ENCODE assay signal across 17 cellular contexts in the genomic region with DNA sequence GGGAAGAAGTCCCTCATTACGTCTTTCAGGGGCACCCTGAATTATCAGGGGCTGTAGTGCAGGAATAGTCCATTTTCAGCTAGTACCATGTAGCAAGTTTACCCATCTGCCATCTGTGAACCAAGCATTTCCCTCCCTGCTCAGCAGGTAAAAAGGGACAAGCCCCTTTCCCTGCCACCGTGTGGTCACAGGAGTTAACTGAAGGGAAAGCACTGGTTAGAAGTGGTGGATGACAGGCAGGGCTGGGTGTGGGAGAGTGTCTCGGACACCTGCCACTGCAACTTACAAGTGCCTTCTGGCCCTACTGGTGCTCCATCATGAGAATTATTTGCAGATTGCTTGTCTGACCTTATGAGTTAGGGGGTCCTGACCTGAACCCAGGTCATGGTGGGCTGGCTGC. TPM values are rescaled to one million over a fixed set of nuclear protein-coding genes. Genes with fewer than 3 reads are reported as not detected.
A peak's percentile ranks its signal among the peaks of the same experiment; 100 is the strongest.
DNase-seq lines count a peak whose midpoint lies in the region; ATAC-seq lines count a peak whose summit lies in the region.
"Had no signal": no experiment of that assay in that cellular context is flagged by ENCODE, and none has a peak within 500 bp of the region (broad histone marks: within the 10 kb centered on the region; RNA-seq: fewer than 3 reads in every experiment).

No MANE protein-coding gene starts in this region.

- no peak overlapping the region for H2BK120ac ChIP-seq in neuronal stem cell (ENCODE audit: low read depth, low read length)

- no peak overlapping the region for H3K4ac ChIP-seq in neuronal stem cell (ENCODE audit: low read length)

- no peaks in the 10 kb centered on the region for H3K36me3 ChIP-seq in neuronal stem cell (replicated peaks in 1 of 2; ENCODE audit: control insufficient read depth in 2 of 2, insufficient read depth in 2 of 2, low read length in 2 of 2)
- H3K36me3 ChIP-seq: esophagus squamous epithelium had no signal

- no peaks in the 10 kb centered on the region for H3K9me3 Mint-ChIP-seq in activated CD4-positive, alpha-beta T cell treated with anti-CD3 and anti-CD28 coated beads, Interleukin-2, amount 10 ng/mL, durations not matched to agents 7 days and 5 days
- no peaks in the 10 kb centered on the region for H3K9me3 Mint-ChIP-seq in stimulated activated effector memory CD8-positive, alpha-beta T cell treated with anti-CD3 and anti-CD28 coated beads, Interleukin-12 subunit alpha, Interleukin-12 subunit beta, amount 100 ng/mL, for 72 hours
- H3K9me3 Mint-ChIP-seq: activated naive CD8-positive, alpha-beta T cell treated with anti-CD3 and anti-CD28 coated beads, Interleukin-2, amount 10 ng/mL, durations not matched to agents 7 days and 5 days had no signal

- H3K27ac ChIP-seq in neuronal stem cell (replicated peaks; ENCODE audit: low read length), result no peak overlapping the region
- H3K27ac ChIP-seq: esophagus squamous epithelium, testis had no signal

- no peaks in the 10 kb centered on the region for H3K79me1 ChIP-seq in neuronal stem cell (ENCODE audit: low read depth, low read length)

- no peak overlapping the region for H3K18ac ChIP-seq in neuronal stem cell (ENCODE audit: low read length)

- H2AK5ac ChIP-seq in neuronal stem cell (ENCODE audit: low read depth, low read length), result no peak overlapping the region

- CTCF ChIA-PET in activated CD4-positive, alpha-beta T cell treated with anti-CD3 and anti-CD28 coated beads, Interleukin-2, amount 10 ng/mL, durations not matched to agents 7 days and 5 days (lab: Charles Lee), result no interaction called here

- no peak overlapping the region for H2AFZ ChIP-seq in neuronal stem cell (ENCODE audit: low read length)

- H3K4me3 Mint-ChIP-seq in activated CD4-positive, alpha-beta T cell treated with anti-CD3 and anti-CD28 coated beads, Interleukin-2, amount 10 ng/mL, durations not matched to agents 7 days and 5 days, result no peak overlapping the region
- H3K4me3 Mint-ChIP-seq in stimulated activated effector memory CD8-positive, alpha-beta T cell treated with anti-CD3 and anti-CD28 coated beads, Interleukin-12 subunit alpha, Interleukin-12 subunit beta, amount 100 ng/mL, for 72 hours, result no peak overlapping the region
- H3K4me3 Mint-ChIP-seq: activated naive CD8-positive, alpha-beta T cell treated with anti-CD3 and anti-CD28 coated beads, Interleukin-2, amount 10 ng/mL, durations not matched to agents 7 days and 5 days had no signal

- H3K14ac ChIP-seq in neuronal stem cell (ENCODE audit: low read length), result no peak overlapping the region

- H3K4me2 ChIP-seq in neuronal stem cell (ENCODE audit: insufficient read depth, low read length, poor library complexity, severe bottlenecking), result no peak overlapping the region
- H3K4me2 ChIP-seq: A549 had no signal

- ATAC-seq in GM21360 (IDR thresholded peaks at IDR 0.05; ENCODE audit: unreplicated experiment), result no peak
- ATAC-seq in stimulated activated effector memory CD8-positive, alpha-beta T cell treated with anti-CD3 and anti-CD28 coated beads, Interleukin-12 subunit alpha, Interleukin-12 subunit beta, amount 100 ng/mL, for 72 hours, result no peak
- ATAC-seq: A549, GM12878 had no signal

- no peak overlapping the region for H3K9ac ChIP-seq in neuronal stem cell (ENCODE audit: low read depth, low read length, poor library complexity)

- H3K23ac ChIP-seq in neuronal stem cell (ENCODE audit: low read depth, low read length, poor library complexity), result no peak overlapping the region

- no peak overlapping the region for H4K8ac ChIP-seq in neuronal stem cell (ENCODE audit: low read depth, low read length)

- no CpG with 5 or more reads among the region's 3 CpGs for whole genome bisulfite sequencing in neuronal stem cell (ENCODE audit: extremely low coverage in 2 of 2, insufficient read length in 2 of 2, insufficient replicate concordance in 1 of 2), 2 donors

- H3K36me3 Mint-ChIP-seq in activated CD4-positive, alpha-beta T cell treated with anti-CD3 and anti-CD28 coated beads, Interleukin-2, amount 10 ng/mL, durations not matched to agents 7 days and 5 days (ENCODE audit: low read depth), result no peaks in the 10 kb centered on the region
- no peaks in the 10 kb centered on the region for H3K36me3 Mint-ChIP-seq in stimulated activated effector memory CD8-positive, alpha-beta T cell treated with anti-CD3 and anti-CD28 coated beads, Interleukin-12 subunit alpha, Interleukin-12 subunit beta, amount 100 ng/mL, for 72 hours
- H3K36me3 Mint-ChIP-seq: activated naive CD8-positive, alpha-beta T cell treated with anti-CD3 and anti-CD28 coated beads, Interleukin-2, amount 10 ng/mL, durations not matched to agents 7 days and 5 days had no signal

- H3K4me1 ChIP-seq in neuronal stem cell (ENCODE audit: control insufficient read depth in 2 of 2, insufficient read depth in 1 of 2, low read depth in 1 of 2, low read length in 2 of 2), result no peaks in the 10 kb centered on the region
- H3K4me1 ChIP-seq: esophagus squamous epithelium, testis had no signal

- no peak overlapping the region for H3K4me3 ChIP-seq in neuronal stem cell (ENCODE audit: low read length in 2 of 2)
- H3K4me3 ChIP-seq: A549, esophagus squamous epithelium, GM12878, testis had no signal

- H3K4me1 Mint-ChIP-seq in activated CD4-positive, alpha-beta T cell treated with anti-CD3 and anti-CD28 coated beads, Interleukin-2, amount 10 ng/mL, durations not matched to agents 7 days and 5 days, result no peaks in the 10 kb centered on the region
- H3K4me1 Mint-ChIP-seq in stimulated activated effector memory CD8-positive, alpha-beta T cell treated with anti-CD3 and anti-CD28 coated beads, Interleukin-12 subunit alpha, Interleukin-12 subunit beta, amount 100 ng/mL, for 72 hours, result no peaks in the 10 kb centered on the region
- H3K4me1 Mint-ChIP-seq: activated naive CD8-positive, alpha-beta T cell treated with anti-CD3 and anti-CD28 coated beads, Interleukin-2, amount 10 ng/mL, durations not matched to agents 7 days and 5 days had no signal

- H2BK15ac ChIP-seq in neuronal stem cell (ENCODE audit: low read length), result no peak overlapping the region

- H3K27ac Mint-ChIP-seq in activated CD4-positive, alpha-beta T cell treated with anti-CD3 and anti-CD28 coated beads, Interleukin-2, amount 10 ng/mL, durations not matched to agents 7 days and 5 days, result no peak overlapping the region
- no peak overlapping the region for H3K27ac Mint-ChIP-seq in stimulated activated effector memory CD8-positive, alpha-beta T cell treated with anti-CD3 and anti-CD28 coated beads, Interleukin-12 subunit alpha, Interleukin-12 subunit beta, amount 100 ng/mL, for 72 hours
- H3K27ac Mint-ChIP-seq: activated naive CD8-positive, alpha-beta T cell treated with anti-CD3 and anti-CD28 coated beads, Interleukin-2, amount 10 ng/mL, durations not matched to agents 7 days and 5 days had no signal

- H2BK12ac ChIP-seq in neuronal stem cell (ENCODE audit: low read length), result no peak overlapping the region

- H4K91ac ChIP-seq in neuronal stem cell (ENCODE audit: low read depth, low read length, poor library complexity), result peak overlapping the region; percentile 6

- DNase-seq in DMS153 (lab: John Stamatoyannopoulos, UW), result peak; percentile 66
- no peak for DNase-seq in DMS153 treated with DMSO at 0.1 percent for 48 hours (lab: John Stamatoyannopoulos, UW; ENCODE audit: unreplicated experiment)
- peak; percentile 64 for DNase-seq in NCI-H2029 (lab: John Stamatoyannopoulos, UW)
- DNase-seq in SK-N-DZ (ENCODE audit: low spot score), result peak; percentile 29
- no peak for DNase-seq in neuronal stem cell (ENCODE audit: low spot score)
- DNase-seq in activated CD4-positive, alpha-beta T cell treated with anti-CD3 and anti-CD28 coated beads, Interleukin-2, amount 10 ng/mL, durations not matched to agents 7 days and 5 days, result no peak
- DNase-seq in stimulated activated effector memory CD8-positive, alpha-beta T cell treated with anti-CD3 and anti-CD28 coated beads, Interleukin-12 subunit alpha, Interleukin-12 subunit beta, amount 100 ng/mL, for 72 hours (ENCODE audit: low spot score in 2 of 2), result no peak
- DNase-seq: activated CD8-positive, alpha-beta memory T cell treated with anti-CD3 and anti-CD28 coated beads, Interleukin-2, amount 50 U/mL, for 48 hours; activated naive CD8-positive, alpha-beta T cell treated with anti-CD3 and anti-CD28 coated beads, Interleukin-2, amount 10 ng/mL, durations not matched to agents 7 days and 5 days; esophagus squamous epithelium; Kasumi-1; mammary epithelial cell; occipital lobe; testis had no signal

- H3K9me3 ChIP-seq in neuronal stem cell (replicated peaks in 1 of 2; ENCODE audit: control insufficient read depth in 2 of 2, insufficient read depth in 1 of 2, low read depth in 1 of 2, low read length in 2 of 2), result no peaks in the 10 kb centered on the region
- H3K9me3 ChIP-seq: A549, esophagus squamous epithelium, testis had no signal

- POLR2A ChIA-PET in activated CD4-positive, alpha-beta T cell treated with anti-CD3 and anti-CD28 coated beads, Interleukin-2, amount 10 ng/mL, durations not matched to agents 7 days and 5 days (lab: Charles Lee), result no interaction called here

- no peak overlapping the region for H2BK5ac ChIP-seq in neuronal stem cell (ENCODE audit: low read length)

- no peaks in the 10 kb centered on the region for H3K27me3 Mint-ChIP-seq in activated CD4-positive, alpha-beta T cell treated with anti-CD3 and anti-CD28 coated beads, Interleukin-2, amount 10 ng/mL, durations not matched to agents 7 days and 5 days
- H3K27me3 Mint-ChIP-seq: activated naive CD8-positive, alpha-beta T cell treated with anti-CD3 and anti-CD28 coated beads, Interleukin-2, amount 10 ng/mL, durations not matched to agents 7 days and 5 days had no signal

- no peaks in the 10 kb centered on the region for H3K27me3 ChIP-seq in neuronal stem cell (ENCODE audit: control insufficient read depth in 3 of 3, insufficient read depth in 3 of 3, low read depth in 1 of 3, low read length in 3 of 3)
- H3K27me3 ChIP-seq: testis had no signal

RNA-seq across cellular contexts. Expression of gene IGSF5, which starts 32.0 kb away (rescaled TPM):
- not detected in 2 replicates for polyA plus RNA-seq in SK-N-DZ (2014; cell fraction: cytosol; rRNA removed)
- not detected in 2 replicates for polyA plus RNA-seq in SK-N-DZ (2014; cell fraction: nucleus; rRNA removed)
- polyA plus RNA-seq in neuronal stem cell (2013, experiment 1 of 2), result 0.98 TPM
- polyA plus RNA-seq in neuronal stem cell (2013, experiment 2 of 2), result 0.93 TPM
- total RNA-seq in activated CD4-positive, alpha-beta T cell treated with anti-CD3 and anti-CD28 coated beads, Interleukin-2, amount 10 ng/mL, durations not matched to agents 7 days and 5 days, result not detected
- total RNA-seq: activated naive CD8-positive, alpha-beta T cell treated with anti-CD3 and anti-CD28 coated beads, Interleukin-2, amount 10 ng/mL, durations not matched to agents 7 days and 5 days; GM12878 had no signal
- polyA plus RNA-seq: A549, GM12878, mammary epithelial cell had no signal

Comparison
In these comparisons a context has a peak if more than half of its experiments do, and no peak if none do; other contexts are left out.
1. DNase-seq: peak in DMS153 (single experiment), NCI-H2029 (single experiment) and SK-N-DZ (single experiment); none in DMS153 treated with DMSO at 0.1 percent for 48 hours (single experiment), neuronal stem cell (single experiment), activated CD4-positive, alpha-beta T cell treated with anti-CD3 and anti-CD28 coated beads, Interleukin-2, amount 10 ng/mL, durations not matched to agents 7 days and 5 days (single experiment) and stimulated activated effector memory CD8-positive, alpha-beta T cell treated with anti-CD3 and anti-CD28 coated beads, Interleukin-12 subunit alpha, Interleukin-12 subunit beta, amount 100 ng/mL, for 72 hours (0 of 2).